ENCODE assay signal across 1 cellular context in genomic region chr1:151373196-151373595, GRCh38.
TF ChIP-seq lines count a peak whose summit lies in the region.

No MANE protein-coding gene starts in this region.

TF ChIP-seq in K562, 482 proteins besides CTCF, POLR2A, EP300 and RAD21:
- TF ChIP-seq THAP7 (CRISPR knock-in tag; IDR thresholded peaks at IDR 0.05), result no peak
- TF ChIP-seq HLTF (IDR thresholded peaks at IDR 0.05), result 0 out of 2 replicates have a peak, but pooled peaks have one; percentile 41
- no peak for TF ChIP-seq CBX1 (IDR thresholded peaks at IDR 0.05; ENCODE audit: low read depth)
- peak; percentile 52; the same call in 1 of the 2 replicates for TF ChIP-seq LARP7 (IDR thresholded peaks at IDR 0.05)
- TF ChIP-seq ZBTB11 (CRISPR knock-in tag; IDR thresholded peaks at IDR 0.05), result 0 out of 6 replicates have a peak, but pooled peaks of 1 of the 3 experiments have one; percentile 21
- TF ChIP-seq FOXM1 (IDR thresholded peaks at IDR 0.05; ENCODE audit: low read depth), result no peak
- no peak for TF ChIP-seq FOXM1 (CRISPR knock-in tag; IDR thresholded peaks at IDR 0.05; ENCODE audit: low read depth)
- 0 out of 4 replicates have a peak, but pooled peaks of 1 of the 2 experiments have one; percentile 23 for TF ChIP-seq HDAC1 (IDR thresholded peaks at IDR 0.05)
- 0 out of 2 replicates have a peak, but pooled peaks have one; percentile 29 for TF ChIP-seq SMARCA5 (IDR thresholded peaks at IDR 0.05)
- no peak for TF ChIP-seq XRCC5 (IDR thresholded peaks at IDR 0.05; ENCODE audit: low read depth, low read length)
TF ChIP-seq in K562: peak in this region for 5.
